In the genomic region with DNA sequence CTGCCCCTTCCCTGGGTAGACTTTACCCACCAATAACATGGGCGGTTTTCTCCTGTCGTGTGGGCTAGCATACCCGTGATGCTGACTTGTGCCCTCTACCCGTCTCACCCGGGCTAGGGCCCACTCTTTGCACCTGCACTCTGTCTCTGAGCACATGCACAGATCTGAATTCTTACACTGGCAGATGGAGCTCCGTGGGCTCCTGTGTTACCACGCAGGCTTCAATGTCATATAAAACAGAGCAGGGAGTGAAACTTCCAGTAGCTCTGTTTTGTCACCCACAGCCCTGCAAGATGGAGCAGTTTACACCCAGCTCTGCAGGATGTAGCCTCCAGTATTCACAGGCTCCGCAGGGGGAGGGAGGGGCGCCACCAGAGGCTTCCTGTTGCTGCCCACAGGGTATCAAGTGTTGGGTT, we compare ENCODE assay signal across 8 cellular contexts. TPM values are rescaled to one million over a fixed set of nuclear protein-coding genes. Genes with fewer than 3 reads are reported as not detected.
DNase-seq lines count a peak whose midpoint lies in the region; ATAC-seq, FAIRE-seq and TF ChIP-seq lines count a peak whose summit lies in the region.

No MANE protein-coding gene starts in this region.

- DNase-seq in GM12891 (ENCODE audit: insufficient read length, low spot score) (no peak), osteocyte (ENCODE audit: extremely low spot score, unreplicated experiment) (no peak), NCI-H146 (lab: John Stamatoyannopoulos, UW) (no peak), DMS79 (lab: John Stamatoyannopoulos, UW) (no peak), pons (ENCODE audit: low spot score) (no peak)

- H3K4me1 Mint-ChIP-seq in brain (peaks cover 78% of the 10 kb centered on the region), osteocyte (ENCODE audit: unreplicated experiment) (peaks cover 39% of the 10 kb centered on the region)

- H3K36me3 Mint-ChIP-seq in brain: no peaks in the 10 kb centered on the region
- H3K36me3 Mint-ChIP-seq in osteocyte (ENCODE audit: unreplicated experiment): no peaks in the 10 kb centered on the region

- no peak for TF ChIP-seq POLR2A in GM12891 (IDR thresholded peaks at IDR 0.05; ENCODE audit: low read depth, low read length)
- TF ChIP-seq POLR2A in Raji (IDR thresholded peaks at IDR 0.05; ENCODE audit: insufficient read depth, low read depth, low read length): peak; percentile 43

- H3K9me3 Mint-ChIP-seq in brain (peaks cover 0 to 2% (median 0%) of the 10 kb centered on the region in 5 experiments), osteocyte (ENCODE audit: unreplicated experiment) (no peaks in the 10 kb centered on the region)

- H3K4me3 Mint-ChIP-seq in brain (peak overlapping the region; percentile 84 to 91 (median 88)), osteocyte (ENCODE audit: unreplicated experiment) (peak overlapping the region; percentile 75)

- ATAC-seq in GM21447 (IDR thresholded peaks at IDR 0.05; ENCODE audit: unreplicated experiment): no peak

- TF ChIP-seq CTCF in brain (conservative IDR thresholded peaks at IDR 0.05) (no peak), osteocyte (IDR thresholded peaks at IDR 0.05) (no peak)

- H3K27me3 Mint-ChIP-seq in brain (peaks cover 5% of the 10 kb centered on the region), osteocyte (ENCODE audit: unreplicated experiment) (no peaks in the 10 kb centered on the region)

- FAIRE-seq in GM12891 (lab: Jason Lieb, UNC): peak; percentile 26

- peak overlapping the region in 3 of 5 experiments; percentile 17 to 83 (median 38) for H3K27ac Mint-ChIP-seq in brain
- peak overlapping the region; percentile 42 for H3K27ac Mint-ChIP-seq in osteocyte (ENCODE audit: unreplicated experiment)

TF ChIP-seq in GM12891, 5 proteins besides CTCF, POLR2A, EP300 and RAD21:
- TF ChIP-seq TAF1 (IDR thresholded peaks at IDR 0.05; ENCODE audit: low read depth, low read length) (no peak), POLR2AphosphoS5 (IDR thresholded peaks at IDR 0.05; ENCODE audit: low read depth, low read length) (no peak), POU2F2 (IDR thresholded peaks at IDR 0.05; ENCODE audit: low read depth, low read length) (no peak), PAX5 (IDR thresholded peaks at IDR 0.05; ENCODE audit: insufficient read depth, low read length, severe bottlenecking) (no peak), SPI1 (IDR thresholded peaks at IDR 0.05; ENCODE audit: low read depth, low read length) (no peak)
TF ChIP-seq in GM12891: peak in this region for 0.

RNA-seq across cellular contexts. Expression of gene DGKZ, which starts 1.7 kb away (rescaled TPM):
- 39.6 TPM for polyA plus RNA-seq in GM12891 (2012; ENCODE audit: low read depth, missing spikeins)
- polyA plus RNA-seq in brain (ENCODE audit: insufficient read depth, low read depth, low replicate concordance): 98.9 TPM
- 48.6 and 49.9 TPM in 2 replicates for total RNA-seq in osteocyte

RNA-seq across cellular contexts. Expression of gene MDK, which starts 32.5 kb away (rescaled TPM):
- 2.5 TPM for polyA plus RNA-seq in GM12891 (2012; ENCODE audit: low read depth, missing spikeins)
- 391 TPM for polyA plus RNA-seq in brain (ENCODE audit: insufficient read depth, low read depth, low replicate concordance)
- total RNA-seq in osteocyte: 163 and 171 TPM in 2 replicates

RNA-seq across cellular contexts. Expression of gene CHRM4, which starts 42.6 kb away (rescaled TPM):
- polyA plus RNA-seq in GM12891 (2012; ENCODE audit: low read depth, missing spikeins): 0.22 TPM
- polyA plus RNA-seq in brain (ENCODE audit: insufficient read depth, low read depth, low replicate concordance): 17.8 TPM
- total RNA-seq in osteocyte: 0.21 TPM in 1 of 2 replicates, not detected in the other
